In genomic region chr19:4794971-4795370, GRCh38 we compare ENCODE assay signal across 17 cellular contexts. TPM values are rescaled to one million over a fixed set of nuclear protein-coding genes. Genes with fewer than 3 reads are reported as not detected.
DNase-seq lines count a peak whose midpoint lies in the region; ATAC-seq, FAIRE-seq and TF ChIP-seq lines count a peak whose summit lies in the region.
"Had no signal": no experiment of that assay in that cellular context is flagged by ENCODE, and none has a peak within 500 bp of the region (broad histone marks: within the 10 kb centered on the region; RNA-seq: fewer than 3 reads in every experiment).

No MANE protein-coding gene starts in this region.

- H3K9me3 Mint-ChIP-seq in activated CD4-positive, alpha-beta T cell treated with anti-CD3 and anti-CD28 coated beads, Interleukin-2, amount 10 ng/mL, durations not matched to agents 24 days and 14 days: no peaks in the 10 kb centered on the region
- H3K9me3 Mint-ChIP-seq in astrocyte (ENCODE audit: unreplicated experiment): no peaks in the 10 kb centered on the region
- H3K9me3 Mint-ChIP-seq in neural crest cell: peaks cover 2% of the 10 kb centered on the region
- no peaks in the 10 kb centered on the region for H3K9me3 Mint-ChIP-seq in mesothelial cell of epicardium

- no peaks in the 10 kb centered on the region for H3K27me3 Mint-ChIP-seq in activated CD4-positive, alpha-beta T cell treated with anti-CD3 and anti-CD28 coated beads, Interleukin-2, amount 10 ng/mL, durations not matched to agents 24 days and 14 days
- no peaks in the 10 kb centered on the region for H3K27me3 Mint-ChIP-seq in astrocyte (ENCODE audit: low read depth, unreplicated experiment)
- no peaks in the 10 kb centered on the region for H3K27me3 Mint-ChIP-seq in neural crest cell (ENCODE audit: low read depth)
- no peaks in the 10 kb centered on the region for H3K27me3 Mint-ChIP-seq in mesothelial cell of epicardium (ENCODE audit: low read depth)

- no peaks in the 10 kb centered on the region for H3K27me3 ChIP-seq in astrocyte (ENCODE audit: insufficient read depth, low read length)

- peak overlapping the region; percentile 63 for H3K4me2 ChIP-seq in astrocyte (ENCODE audit: low read length)
- H3K4me2 ChIP-seq: KMS-11 had no signal

- H3K36me3 ChIP-seq in astrocyte (ENCODE audit: insufficient read depth, low read length): peaks cover 16% of the 10 kb centered on the region

- peak overlapping the region; percentile 45 for H3K27ac Mint-ChIP-seq in activated CD4-positive, alpha-beta T cell treated with anti-CD3 and anti-CD28 coated beads, Interleukin-2, amount 10 ng/mL, durations not matched to agents 24 days and 14 days
- no peak overlapping the region for H3K27ac Mint-ChIP-seq in astrocyte (ENCODE audit: unreplicated experiment)
- no peak overlapping the region for H3K27ac Mint-ChIP-seq in neural crest cell (ENCODE audit: unreplicated experiment)
- H3K27ac Mint-ChIP-seq in mesothelial cell of epicardium: no peak overlapping the region

- H3K4me3 ChIP-seq in astrocyte (ENCODE audit: insufficient read depth, low read depth, low read length): no peak overlapping the region
- H3K4me3 ChIP-seq: HAP-1, SK-N-MC had no signal

- peaks cover 20% of the 10 kb centered on the region for H3K4me1 Mint-ChIP-seq in activated CD4-positive, alpha-beta T cell treated with anti-CD3 and anti-CD28 coated beads, Interleukin-2, amount 10 ng/mL, durations not matched to agents 24 days and 14 days
- H3K4me1 Mint-ChIP-seq in astrocyte (ENCODE audit: low read depth, unreplicated experiment): peaks cover 8% of the 10 kb centered on the region
- H3K4me1 Mint-ChIP-seq in neural crest cell: peaks cover 21% of the 10 kb centered on the region
- H3K4me1 Mint-ChIP-seq in mesothelial cell of epicardium: peaks cover 13% of the 10 kb centered on the region

- intact Hi-C loops in activated CD4-positive, alpha-beta T cell treated with anti-CD3 and anti-CD28 coated beads, Interleukin-2, amount 10 ng/mL, durations not matched to agents 24 days and 14 days (cut with micrococcal nuclease): no loop called here

- no peak for TF ChIP-seq CTCF in astrocyte (IDR thresholded peaks at IDR 0.05; ENCODE audit: insufficient read depth, low read depth, low read length)
- TF ChIP-seq CTCF in neural crest cell (conservative IDR thresholded peaks at IDR 0.05): no peak
- TF ChIP-seq CTCF in mesothelial cell of epicardium (IDR thresholded peaks at IDR 0.05; ENCODE audit: unreplicated experiment): no peak

- H3K9me3 ChIP-seq in astrocyte (ENCODE audit: insufficient read depth, low read depth, low read length): no peaks in the 10 kb centered on the region
- H3K9me3 ChIP-seq: HAP-1 had no signal

- peaks cover 54% of the 10 kb centered on the region for H3K79me2 ChIP-seq in astrocyte (ENCODE audit: insufficient read depth, low read length)

- H3K36me3 Mint-ChIP-seq in activated CD4-positive, alpha-beta T cell treated with anti-CD3 and anti-CD28 coated beads, Interleukin-2, amount 10 ng/mL, durations not matched to agents 24 days and 14 days (ENCODE audit: low read depth): peaks cover 45% of the 10 kb centered on the region
- H3K36me3 Mint-ChIP-seq in astrocyte (ENCODE audit: low read depth, unreplicated experiment) (peaks cover 6% of the 10 kb centered on the region), neural crest cell (ENCODE audit: low read depth) (peaks cover 11% of the 10 kb centered on the region), mesothelial cell of epicardium (peaks cover 14% of the 10 kb centered on the region)

- ATAC-seq in HG03460 (IDR thresholded peaks at IDR 0.05; ENCODE audit: unreplicated experiment): no peak

- H3K27ac ChIP-seq in astrocyte (ENCODE audit: low read depth, low read length): no peak overlapping the region
- H3K27ac ChIP-seq: 22Rv1, KMS-11, SK-N-MC had no signal

- FAIRE-seq in astrocyte (lab: Jason Lieb, UNC): no peak
- FAIRE-seq: frontal cortex had no signal

- no peak for DNase-seq in activated CD4-positive, alpha-beta T cell treated with anti-CD3 and anti-CD28 coated beads, Interleukin-2, amount 10 ng/mL, durations not matched to agents 24 days and 14 days
- DNase-seq in activated CD4-positive, alpha-beta T cell treated with anti-CD3 and anti-CD28 coated beads, Interleukin-2, amount 50 U/mL, for 1 hour: no peak
- DNase-seq in HPDE6-E6E7 (ENCODE audit: extremely low spot score) (peak; percentile 54), astrocyte (ENCODE audit: low read depth) (no peak), neural crest cell (ENCODE audit: low read depth, low spot score) (no peak), mesothelial cell of epicardium (ENCODE audit: low spot score in 2 of 2, unreplicated experiment in 2 of 2) (no peak), KBM-7 (no peak)
- DNase-seq: activated CD4-positive, alpha-beta T cell treated with anti-CD3 and anti-CD28 coated beads, Interleukin-2, amount 50 U/mL, for 4 hours; C1 segment of cervical spinal cord; EL; NCI-H1417 had no signal

- H3K4me3 Mint-ChIP-seq in activated CD4-positive, alpha-beta T cell treated with anti-CD3 and anti-CD28 coated beads, Interleukin-2, amount 10 ng/mL, durations not matched to agents 24 days and 14 days: no peak overlapping the region
- H3K4me3 Mint-ChIP-seq in astrocyte (ENCODE audit: unreplicated experiment) (no peak overlapping the region), neural crest cell (peak overlapping the region; percentile 31), mesothelial cell of epicardium (no peak overlapping the region)

- in situ Hi-C loops in KBM-7 (cut with MboI; ENCODE audit: low pct_unique_long_range_greater_than_20kb, low sequenced_read_pairs): no loop called here

- peak overlapping the region; percentile 41 for H3K9ac ChIP-seq in astrocyte (ENCODE audit: low read length)
- H3K9ac ChIP-seq: KMS-11 had no signal

- no peak overlapping the region for H2AFZ ChIP-seq in astrocyte (ENCODE audit: low read depth, low read length)

- H4K20me1 ChIP-seq in astrocyte (ENCODE audit: insufficient read depth, low read length): peaks cover 39% of the 10 kb centered on the region

- peaks cover 17% of the 10 kb centered on the region for H3K4me1 ChIP-seq in astrocyte (ENCODE audit: insufficient read depth, low read length)
- H3K4me1 ChIP-seq: HAP-1 had no signal

RNA-seq across cellular contexts. Expression of gene FEM1A, which starts 3.4 kb away (rescaled TPM):
- 22.9 and 23.3 TPM in 2 replicates for total RNA-seq in activated CD4-positive, alpha-beta T cell treated with anti-CD3 and anti-CD28 coated beads, Interleukin-2, amount 10 ng/mL, durations not matched to agents 24 days and 14 days
- total RNA-seq in astrocyte (12.0 and 12.6 TPM in 2 replicates), neural crest cell (16.9 and 17.3 TPM in 2 replicates), mesothelial cell of epicardium (11.0 to 11.5 TPM (median 11.5 TPM) in 3 replicates)

RNA-seq across cellular contexts. Expression of gene TICAM1, which starts 36.5 kb away (rescaled TPM):
- total RNA-seq in activated CD4-positive, alpha-beta T cell treated with anti-CD3 and anti-CD28 coated beads, Interleukin-2, amount 10 ng/mL, durations not matched to agents 24 days and 14 days: 33.8 and 33.9 TPM in 2 replicates
- total RNA-seq in astrocyte (10.0 TPM in 2 replicates), neural crest cell (0.72 and 0.96 TPM in 2 replicates), mesothelial cell of epicardium (7.6 to 7.9 TPM (median 7.7 TPM) in 3 replicates)
